In genomic region chr13:45174478-45174877, GRCh38 we compare ENCODE assay signal across 9 cellular contexts. TPM values are rescaled to one million over a fixed set of nuclear protein-coding genes. Genes with fewer than 3 reads are reported as not detected.
"Had no signal": no experiment of that assay in that cellular context is flagged by ENCODE, and none has a peak within 500 bp of the region (broad histone marks: within the 10 kb centered on the region; RNA-seq: fewer than 3 reads in every experiment).

No MANE protein-coding gene starts in this region.

- DNase-seq: IMR-90, KBM-7 had no signal

- FAIRE-seq: HepG2, HTR-8/SVneo, K562 had no signal

- H3K27ac ChIP-seq: HL-60, KMS-11 had no signal

- H3K9ac ChIP-seq: KMS-11 had no signal

- H3K4me3 ChIP-seq: K562 had no signal

RNA-seq across cellular contexts. Expression of gene KCTD4, which starts 26.4 kb away (rescaled TPM):
- total RNA-seq: HepG2, HT-29, K562 had no signal
- polyA plus RNA-seq: HepG2, IgD-negative memory B cell, K562 had no signal
